In the genomic region with DNA sequence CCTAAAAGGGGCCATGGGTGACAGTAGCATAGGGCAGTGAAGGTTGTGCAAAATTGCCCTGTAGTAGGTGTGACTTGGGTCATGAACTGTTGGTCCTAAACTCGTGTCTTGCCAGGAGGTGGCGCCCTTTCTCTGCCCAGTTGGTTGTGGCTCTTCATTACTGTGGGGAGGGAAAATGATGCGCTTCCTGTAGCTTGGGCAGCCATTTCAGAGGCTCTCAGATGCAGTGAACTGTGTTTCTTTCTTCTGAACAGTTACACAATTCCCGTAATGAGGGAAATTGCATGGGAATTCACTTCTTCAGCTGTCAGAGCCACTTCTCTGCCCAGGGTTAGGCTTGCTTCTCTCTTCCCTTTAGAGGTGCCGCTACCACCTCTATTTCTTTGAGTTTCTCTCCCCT, we compare ENCODE assay signal across 9 cellular contexts.
DNase-seq lines count a peak whose midpoint lies in the region; ATAC-seq, FAIRE-seq and TF ChIP-seq lines count a peak whose summit lies in the region.
"Had no signal": no experiment of that assay in that cellular context is flagged by ENCODE, and none has a peak within 500 bp of the region (broad histone marks: within the 10 kb centered on the region; RNA-seq: fewer than 3 reads in every experiment).

No MANE protein-coding gene starts in this region.

- H3K4me1 ChIP-seq in A549, result no peaks in the 10 kb centered on the region
- no peaks in the 10 kb centered on the region for H3K4me1 ChIP-seq in HEK293 (ENCODE audit: control insufficient read depth, insufficient read depth, low read length)
- H3K4me1 ChIP-seq in H1 (replicated peaks in 1 of 4; ENCODE audit: control insufficient read depth in 3 of 4, insufficient read depth in 4 of 4, low read length in 3 of 4), result no peaks in the 10 kb centered on the region; a peak in 2 of 7 replicates

- H3K27ac Mint-ChIP-seq in nephron, result no peak overlapping the region
- H3K27ac Mint-ChIP-seq: memory B cell had no signal

- TF ChIP-seq RAD21 in A549 (conservative IDR thresholded peaks at IDR 0.05 in 1 of 2, IDR thresholded peaks at IDR 0.05 in 1 of 2), result peak; percentile 78 to 93
- TF ChIP-seq RAD21 in H1 (IDR thresholded peaks at IDR 0.05 in 1 of 2, conservative IDR thresholded peaks at IDR 0.05 in 1 of 2; ENCODE audit: low read depth in 2 of 2, low read length in 2 of 2), result peak; percentile 98

- no peak overlapping the region for H2BK15ac ChIP-seq in H1 (ENCODE audit: low read length)

- CTCF ChIA-PET in A549 (lab: Yijun Ruan, JAX) (interaction anchor here (0.7 to 2.7 kb wide), 17 partner anchors 10 to 589 kb away, joined by 3 to 32 read pairs (median 3); no protein-coding TSS in a partner anchor), HEK293 (lab: Yijun Ruan, JAX) (interaction anchor here (0.5 to 3.1 kb wide), 19 partner anchors 8 to 575 kb away, joined by 3 to 22 read pairs (median 4); no protein-coding TSS in a partner anchor), H1 (lab: Charles Lee; ENCODE audit: partially characterized antibody) (interaction anchor here (0.7 to 2.9 kb wide), 47 partner anchors 11 to 814 kb away, joined by 3 to 35 read pairs (median 4); no protein-coding TSS in a partner anchor)

- H3K4me2 ChIP-seq in A549, result no peak overlapping the region
- H3K4me2 ChIP-seq in H1 (ENCODE audit: insufficient read depth in 1 of 2, low read depth in 2 of 2, low read length in 2 of 2), result no peak overlapping the region

- H3K79me1 ChIP-seq in H1 (ENCODE audit: low read depth, low read length), result no peaks in the 10 kb centered on the region

- H3K56ac ChIP-seq in H1 (replicated peaks; ENCODE audit: insufficient read length, low read depth, low read length), result no peak overlapping the region

- H3K9ac ChIP-seq in H1 (replicated peaks in 1 of 4; ENCODE audit: extremely low read depth in 1 of 4, low read depth in 3 of 4, low read length in 3 of 4), result no peak overlapping the region

- DNase-seq in A549 (ENCODE audit: low read depth in 1 of 2, low spot score in 1 of 2) (peak; percentile 38 to 80), GM12864 (ENCODE audit: low read depth) (peak; percentile 55), NAMALWA (ENCODE audit: low spot score) (peak; percentile 82), SHP77 treated with DMSO at 0.1 percent for 48 hours (lab: John Stamatoyannopoulos, UW) (peak; percentile 20), H1 (ENCODE audit: low read depth in 1 of 2, low spot score in 2 of 2) (peak; percentile 68 to 95), omental fat pad (ENCODE audit: low spot score) (no peak)

- no peaks in the 10 kb centered on the region for H3K4me1 Mint-ChIP-seq in nephron
- H3K4me1 Mint-ChIP-seq: memory B cell had no signal

- H3K4me3 ChIP-seq in A549, result no peak overlapping the region
- H3K4me3 ChIP-seq in GM12864 (ENCODE audit: low read depth, low read length), result no peak overlapping the region
- no peak overlapping the region for H3K4me3 ChIP-seq in HEK293 (ENCODE audit: low read depth, low read length)
- no peak overlapping the region for H3K4me3 ChIP-seq in H1 (ENCODE audit: extremely low read depth in 1 of 4, insufficient read depth in 2 of 4, low read depth in 3 of 4, low read length in 4 of 4)

- no peak for TF ChIP-seq EP300 in A549 (IDR thresholded peaks at IDR 0.05)
- no peak for TF ChIP-seq EP300 in H1 (IDR thresholded peaks at IDR 0.05; ENCODE audit: borderline replicate concordance in 1 of 2, low read depth in 2 of 2, low read length in 2 of 2)

- H3K27ac ChIP-seq in A549 (no peak overlapping the region), HEK293 (ENCODE audit: extremely low read depth, low read depth, low read length) (no peak overlapping the region), H1 (ENCODE audit: low read depth, low read length) (no peak overlapping the region)

- H3K36me3 ChIP-seq in HEK293 (ENCODE audit: control insufficient read depth in 2 of 2, insufficient read depth in 1 of 2, low read length in 2 of 2) (no peaks in the 10 kb centered on the region), H1 (ENCODE audit: control insufficient read depth in 2 of 4, insufficient read depth in 4 of 4, low read length in 3 of 4) (no peaks in the 10 kb centered on the region)

- H2BK120ac ChIP-seq in H1 (replicated peaks; ENCODE audit: low read depth, low read length), result no peak overlapping the region

- H3K9me3 Mint-ChIP-seq in nephron, result no peaks in the 10 kb centered on the region

- H3K4ac ChIP-seq in H1 (replicated peaks; ENCODE audit: insufficient read length, low read depth, low read length), result no peak overlapping the region

- H3K9me3 ChIP-seq in A549 (no peaks in the 10 kb centered on the region), HEK293 (ENCODE audit: control insufficient read depth, insufficient read depth, low read depth, low read length) (no peaks in the 10 kb centered on the region), H1 (ENCODE audit: insufficient read depth in 2 of 2, low read depth in 1 of 2, low read length in 1 of 2) (no peaks in the 10 kb centered on the region)

- H4K5ac ChIP-seq in H1 (ENCODE audit: insufficient read length, low read depth, low read length), result no peak overlapping the region

- H2AFZ ChIP-seq in H1 (ENCODE audit: low read length), result peak overlapping the region; percentile 89

- no peak overlapping the region for H3K4me3 Mint-ChIP-seq in nephron
- H3K4me3 Mint-ChIP-seq: memory B cell had no signal

- no peaks in the 10 kb centered on the region for H4K20me1 ChIP-seq in H1 (replicated peaks in 1 of 2; ENCODE audit: control insufficient read depth in 1 of 2, insufficient read depth in 2 of 2, low read length in 2 of 2)

- H4K91ac ChIP-seq in H1 (replicated peaks; ENCODE audit: insufficient read length, low read length), result no peak overlapping the region

- H3K36me3 Mint-ChIP-seq in nephron (ENCODE audit: low read depth), result no peaks in the 10 kb centered on the region
- H3K36me3 Mint-ChIP-seq: memory B cell had no signal

- H2BK20ac ChIP-seq in H1 (ENCODE audit: low read length), result no peak overlapping the region

- H2BK12ac ChIP-seq in H1 (ENCODE audit: low read depth, low read length), result no peak overlapping the region

- H4K8ac ChIP-seq in H1 (ENCODE audit: extremely low read depth, insufficient read depth, low read length), result no peak overlapping the region

- no peaks in the 10 kb centered on the region for H3K27me3 ChIP-seq in H1 (replicated peaks in 1 of 4; ENCODE audit: control insufficient read depth in 3 of 4, extremely low read depth in 1 of 4, insufficient read depth in 3 of 4, low read length in 3 of 4)

- H2BK5ac ChIP-seq in H1 (ENCODE audit: low read depth, low read length), result no peak overlapping the region

- POLR2A ChIA-PET in A549 (lab: Yijun Ruan, JAX) (no interaction called here), HEK293 (lab: Yijun Ruan, JAX) (no interaction called here), H1 (lab: Charles Lee; ENCODE audit: partially characterized antibody) (interaction anchor here (1.2 kb wide), 1 partner anchor 135 kb away, joined by 3 read pairs; no protein-coding TSS in a partner anchor)

- TF ChIP-seq POLR2A in A549 (IDR thresholded peaks at IDR 0.05; ENCODE audit: low read length) (no peak), H1 (IDR thresholded peaks at IDR 0.05; ENCODE audit: control extremely low read depth in 1 of 2, low read depth in 2 of 2, low read length in 2 of 2) (no peak)

- no peaks in the 10 kb centered on the region for H3K79me2 ChIP-seq in H1 (ENCODE audit: control insufficient read depth in 1 of 2, insufficient read depth in 2 of 2, low read length in 2 of 2)

- 30% methylated on average over 5 of the region's 5 CpGs for WGBS in A549 (ENCODE audit: missing lambda C conversion rate)
- WGBS in H1 (ENCODE audit: extremely low coverage in 1 of 2, insufficient coverage in 1 of 2, insufficient read length in 1 of 2, insufficient replicate concordance in 2 of 2, low coverage in 1 of 2, low lambda C conversion rate in 2 of 2, missing lambda C conversion rate in 1 of 2), 2 experiments, result 47% methylated on average over 5 of the region's 5 CpGs; no CpG with 5 or more reads in 1 of the 2 experiments

- H3K23me2 ChIP-seq in H1 (ENCODE audit: low read depth, low read length), result no peaks in the 10 kb centered on the region

- no peak overlapping the region; the same call in 1 of the 2 replicates for H3K18ac ChIP-seq in H1 (ENCODE audit: extremely low read depth, low read length)

- H2AK5ac ChIP-seq in H1 (ENCODE audit: low read depth, low read length), result no peak overlapping the region

- no peak overlapping the region for H3K14ac ChIP-seq in H1 (ENCODE audit: insufficient read length)

- FAIRE-seq in A549 (lab: Jason Lieb, UNC) (no peak), H1 (lab: Jason Lieb, UNC) (peak; percentile 94)

- peaks cover 5% of the 10 kb centered on the region for H3K27me3 Mint-ChIP-seq in nephron (ENCODE audit: low read depth)

- ATAC-seq in A549, result peak; percentile 86 to 99
- ATAC-seq in omental fat pad (ENCODE audit: low FRiP score), result no peak

- TF ChIP-seq CTCF in A549 (IDR thresholded peaks at IDR 0.05) (peak; percentile 52), GM12864 (IDR thresholded peaks at IDR 0.05; ENCODE audit: low read depth, low read length, missing control alignments) (peak; percentile 82), HEK293 (tag by site-specific recombination; IDR thresholded peaks at IDR 0.05) (no peak), H1 (IDR thresholded peaks at IDR 0.05; ENCODE audit: control extremely low read depth in 1 of 3, insufficient read depth in 1 of 3, low read depth in 1 of 3, low read length in 3 of 3) (peak; percentile 85 to 94 (median 88)), nephron (IDR thresholded peaks at IDR 0.05; ENCODE audit: unreplicated experiment in 3 of 3) (peak; percentile 21 to 49 (median 41)), omental fat pad (IDR thresholded peaks at IDR 0.05) (no peak)

- no peak overlapping the region for H3K23ac ChIP-seq in H1 (ENCODE audit: insufficient read length)

TF ChIP-seq in A549, 52 proteins besides CTCF, POLR2A, EP300 and RAD21:
- TF ChIP-seq SMC3 (IDR thresholded peaks at IDR 0.05) (peak; percentile 79), ZC3H11A (IDR thresholded peaks at IDR 0.05) (no peak), MYC (IDR thresholded peaks at IDR 0.05; ENCODE audit: borderline replicate concordance, low read length) (no peak)
TF ChIP-seq in A549: peak in this region for 1.

TF ChIP-seq in H1, 55 proteins besides CTCF, POLR2A, EP300 and RAD21 (continues in another document):
- peak; percentile 55; the same call in 1 of the 2 replicates for TF ChIP-seq TEAD4 (IDR thresholded peaks at IDR 0.05; ENCODE audit: low read depth, low read length)
- 0 out of 2 replicates have a peak, but pooled peaks have one; percentile 14 for TF ChIP-seq MAX (IDR thresholded peaks at IDR 0.05)
- TF ChIP-seq, protein P1, sequence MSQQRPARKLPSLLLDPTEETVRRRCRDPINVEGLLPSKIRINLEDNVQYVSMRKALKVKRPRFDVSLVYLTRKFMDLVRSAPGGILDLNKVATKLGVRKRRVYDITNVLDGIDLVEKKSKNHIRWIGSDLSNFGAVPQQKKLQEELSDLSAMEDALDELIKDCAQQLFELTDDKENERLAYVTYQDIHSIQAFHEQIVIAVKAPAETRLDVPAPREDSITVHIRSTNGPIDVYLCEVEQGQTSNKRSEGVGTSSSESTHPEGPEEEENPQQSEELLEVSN (IDR thresholded peaks at IDR 0.05), result peak; percentile 38; the same call in 1 of the 2 replicates
- TF ChIP-seq CEBPB (IDR thresholded peaks at IDR 0.05; ENCODE audit: low read depth, low read length), result peak; percentile 16; the same call in 1 of the 2 replicates

Comparison
In these comparisons a context has a peak if more than half of its experiments do, and no peak if none do; other contexts are left out.
1. CTCF ChIP-seq: peak in A549 (single experiment), GM12864 (single experiment), H1 (3 of 3) and nephron (3 of 3); none in HEK293 (single experiment) and omental fat pad (0 of 3).